Comparison of ENCODE assay signal across 14 cellular contexts in genomic region chr12:109020136-109020535, GRCh38. TPM values are rescaled to one million over a fixed set of nuclear protein-coding genes. Genes with fewer than 3 reads are reported as not detected.
DNase-seq lines count a peak whose midpoint lies in the region; FAIRE-seq and TF ChIP-seq lines count a peak whose summit lies in the region.
"Had no signal": no experiment of that assay in that cellular context is flagged by ENCODE, and none has a peak within 500 bp of the region (broad histone marks: within the 10 kb centered on the region; RNA-seq: fewer than 3 reads in every experiment).

No MANE protein-coding gene starts in this region.

- peak; percentile 51 for FAIRE-seq in D721Med (lab: Jason Lieb, UNC)
- FAIRE-seq: GM12892 had no signal

- H3K9ac ChIP-seq in iPS-20b (ENCODE audit: low read depth, low read length), result no peak overlapping the region

- CTCF ChIA-PET in Caco-2 (lab: Charles Lee), result no interaction called here

- H3K4me1 ChIP-seq in iPS-20b (ENCODE audit: insufficient read depth, low read length) (no peaks in the 10 kb centered on the region), Caco-2 (no peaks in the 10 kb centered on the region)

- H3K4me1 Mint-ChIP-seq in activated CD4-positive, alpha-beta T cell treated with anti-CD3 and anti-CD28 coated beads, Interleukin-2, amount 10 ng/mL, durations not matched to agents 24 days and 14 days, result peaks cover 3% of the 10 kb centered on the region
- H3K4me1 Mint-ChIP-seq in Caco-2 (ENCODE audit: low read depth, unreplicated experiment), result no peaks in the 10 kb centered on the region

- POLR2A ChIA-PET in Caco-2 (lab: Charles Lee), result no interaction called here

- H3K27me3 Mint-ChIP-seq in activated CD4-positive, alpha-beta T cell treated with anti-CD3 and anti-CD28 coated beads, Interleukin-2, amount 10 ng/mL, durations not matched to agents 24 days and 14 days, result peaks cover 18% of the 10 kb centered on the region
- peaks cover 4% of the 10 kb centered on the region for H3K27me3 Mint-ChIP-seq in Caco-2 (ENCODE audit: insufficient read depth, unreplicated experiment)

- no peaks in the 10 kb centered on the region for H3K9me3 Mint-ChIP-seq in activated CD4-positive, alpha-beta T cell treated with anti-CD3 and anti-CD28 coated beads, Interleukin-2, amount 10 ng/mL, durations not matched to agents 24 days and 14 days
- H3K9me3 Mint-ChIP-seq in Caco-2 (ENCODE audit: unreplicated experiment), result no peaks in the 10 kb centered on the region
- H3K9me3 Mint-ChIP-seq: natural killer cell treated with Interleukin-12 subunit alpha and Interleukin-12 subunit beta and Interleukin-15 and Interleukin-18, amount 100 ng/mL, for 72 hours had no signal

- BruUV-seq in Caco-2 (replicated peaks; lab: Mats Ljungman, UMichigan), result no TSS peak

- H3K4me3 Mint-ChIP-seq in activated CD4-positive, alpha-beta T cell treated with anti-CD3 and anti-CD28 coated beads, Interleukin-2, amount 10 ng/mL, durations not matched to agents 24 days and 14 days, result no peak overlapping the region
- H3K4me3 Mint-ChIP-seq in Caco-2 (ENCODE audit: unreplicated experiment), result no peak overlapping the region
- H3K4me3 Mint-ChIP-seq: natural killer cell treated with Interleukin-12 subunit alpha and Interleukin-12 subunit beta and Interleukin-15 and Interleukin-18, amount 100 ng/mL, for 72 hours had no signal

- H3K36me3 ChIP-seq in iPS-20b (ENCODE audit: insufficient read depth, low read depth, low read length) (no peaks in the 10 kb centered on the region), Caco-2 (ENCODE audit: control insufficient read depth, insufficient read depth, low read length) (no peaks in the 10 kb centered on the region)
- H3K36me3 ChIP-seq: suprapubic skin had no signal

- H3K27me3 ChIP-seq in iPS-20b (ENCODE audit: insufficient read depth, low read length), result peaks cover 5% of the 10 kb centered on the region; the same call in 1 of the 2 replicates
- no peaks in the 10 kb centered on the region for H3K27me3 ChIP-seq in Caco-2 (replicated peaks; ENCODE audit: control insufficient read depth, insufficient read depth, low read length)

- intact Hi-C loops in activated CD4-positive, alpha-beta T cell treated with anti-CD3 and anti-CD28 coated beads, Interleukin-2, amount 10 ng/mL, durations not matched to agents 24 days and 14 days (cut with micrococcal nuclease), result no loop called here
- intact Hi-C loops in Caco-2 (cut with micrococcal nuclease; ENCODE audit: unreplicated experiment), result no loop called here

- H3K9me3 ChIP-seq in iPS-20b (ENCODE audit: insufficient read depth, low read depth, low read length) (no peaks in the 10 kb centered on the region), Caco-2 (no peaks in the 10 kb centered on the region)
- H3K9me3 ChIP-seq: suprapubic skin had no signal

- H3K27ac Mint-ChIP-seq in activated CD4-positive, alpha-beta T cell treated with anti-CD3 and anti-CD28 coated beads, Interleukin-2, amount 10 ng/mL, durations not matched to agents 24 days and 14 days, result no peak overlapping the region
- H3K27ac Mint-ChIP-seq in Caco-2 (ENCODE audit: unreplicated experiment), result no peak overlapping the region
- H3K27ac Mint-ChIP-seq: natural killer cell treated with Interleukin-12 subunit alpha and Interleukin-12 subunit beta and Interleukin-15 and Interleukin-18, amount 100 ng/mL, for 72 hours had no signal

- H3K27ac ChIP-seq in iPS-20b (ENCODE audit: low read length), result no peak overlapping the region
- H3K27ac ChIP-seq: suprapubic skin had no signal

- H3K4me3 ChIP-seq in iPS-20b (ENCODE audit: low read length) (peak overlapping the region; percentile 56; the same call in 1 of the 2 replicates), Caco-2 (ENCODE audit: low read depth, low read length) (no peak overlapping the region)
- H3K4me3 ChIP-seq: suprapubic skin had no signal

- H3K36me3 Mint-ChIP-seq in activated CD4-positive, alpha-beta T cell treated with anti-CD3 and anti-CD28 coated beads, Interleukin-2, amount 10 ng/mL, durations not matched to agents 24 days and 14 days (ENCODE audit: low read depth), result no peaks in the 10 kb centered on the region
- H3K36me3 Mint-ChIP-seq in Caco-2 (ENCODE audit: insufficient read depth, unreplicated experiment), result no peaks in the 10 kb centered on the region
- H3K36me3 Mint-ChIP-seq: natural killer cell treated with Interleukin-12 subunit alpha and Interleukin-12 subunit beta and Interleukin-15 and Interleukin-18, amount 100 ng/mL, for 72 hours had no signal

- DNase-seq in D721Med (ENCODE audit: insufficient read length, low spot score) (no peak), NCI-H1092 treated with DMSO at 0.1 percent for 48 hours (lab: John Stamatoyannopoulos, UW) (peak; percentile 16), SK-N-DZ (ENCODE audit: low spot score) (peak; percentile 15), Caco-2 (no peak), amniotic stem cell (lab: John Stamatoyannopoulos, UW) (no peak)
- no peak for DNase-seq in activated CD4-positive, alpha-beta T cell treated with anti-CD3 and anti-CD28 coated beads, Interleukin-2, amount 10 ng/mL, durations not matched to agents 24 days and 14 days
- no peak for DNase-seq in stimulated activated CD4-positive, alpha-beta T cell treated with anti-CD3 and anti-CD28 coated beads, Interleukin-4, amount 100 ng/mL, for 1 hour

- TF ChIP-seq CTCF in D721Med (IDR thresholded peaks at IDR 0.05; ENCODE audit: insufficient read depth, missing control alignments) (no peak), Caco-2 (IDR thresholded peaks at IDR 0.05; ENCODE audit: insufficient read depth in 1 of 2, low read depth in 1 of 2, low read length in 1 of 2, severe bottlenecking in 1 of 2, unreplicated experiment in 1 of 2) (no peak)

RNA-seq across cellular contexts. Expression of gene SVOP, which starts 0.7 kb away (rescaled TPM):
- 2.5 and 2.6 TPM in 2 replicates for polyA plus RNA-seq in SK-N-DZ (2014; cell fraction: cytosol; rRNA removed)
- 0.62 and 0.67 TPM in 2 replicates for polyA plus RNA-seq in SK-N-DZ (2014; cell fraction: nucleus; rRNA removed)
- not detected in 2 replicates for total RNA-seq in activated CD4-positive, alpha-beta T cell treated with anti-CD3 and anti-CD28 coated beads, Interleukin-2, amount 10 ng/mL, durations not matched to agents 24 days and 14 days
- total RNA-seq in Caco-2 (2022), result 0.09 and 0.14 TPM in 2 replicates
- total RNA-seq: chondrocyte; fibroblast of villous mesenchyme; natural killer cell treated with Interleukin-12 subunit alpha and Interleukin-12 subunit beta and Interleukin-15 and Interleukin-18, amount 100 ng/mL, for 72 hours; suprapubic skin; T-helper 1 cell treated with Interleukin-12 subunit alpha and Interleukin-12 subunit beta and Interleukin-4 antibody, amounts not matched to agents 30 ng/mL and 1 ng/mL, for 36 hours had no signal

RNA-seq across cellular contexts. Expression of gene USP30, which starts 32.2 kb away (rescaled TPM):
- 23.5 and 24.3 TPM in 2 replicates for polyA plus RNA-seq in SK-N-DZ (2014; cell fraction: cytosol; rRNA removed)
- 30.7 and 43.8 TPM in 2 replicates for polyA plus RNA-seq in SK-N-DZ (2014; cell fraction: nucleus; rRNA removed)
- total RNA-seq in activated CD4-positive, alpha-beta T cell treated with anti-CD3 and anti-CD28 coated beads, Interleukin-2, amount 10 ng/mL, durations not matched to agents 24 days and 14 days, result 6.6 and 6.9 TPM in 2 replicates
- 11.9 and 12.3 TPM in 2 replicates for total RNA-seq in Caco-2 (2022)

Comparison
In these comparisons a context has a peak if more than half of its experiments do, and no peak if none do; other contexts are left out.
1. DNase-seq: peak in NCI-H1092 treated with DMSO at 0.1 percent for 48 hours (single experiment) and SK-N-DZ (single experiment); none in D721Med (single experiment), activated CD4-positive, alpha-beta T cell treated with anti-CD3 and anti-CD28 coated beads, Interleukin-2, amount 10 ng/mL, durations not matched to agents 24 days and 14 days (single experiment), Caco-2 (0 of 2), stimulated activated CD4-positive, alpha-beta T cell treated with anti-CD3 and anti-CD28 coated beads, Interleukin-4, amount 100 ng/mL, for 1 hour (single experiment) and amniotic stem cell (single experiment).